ENCODE assay signal across 32 cellular contexts in genomic region chr12:3298603-3299002, GRCh38.
"Had no signal": no experiment of that assay in that cellular context is flagged by ENCODE, and none has a peak within 500 bp of the region (broad histone marks: within the 10 kb centered on the region; RNA-seq: fewer than 3 reads in every experiment).

No MANE protein-coding gene starts in this region.

- H3K36me3 ChIP-seq: adrenal gland, brain microvascular endothelial cell, breast epithelium had no signal

- H3K27me3 ChIP-seq: adrenal gland, body of pancreas, brain microvascular endothelial cell, breast epithelium had no signal

- H3K27ac ChIP-seq: adrenal gland, body of pancreas, brain microvascular endothelial cell, breast epithelium, VCaP had no signal

- DNase-seq: activated B cell treated with CpG ODN at 0.5 μM for 24 hours; activated CD4-positive, alpha-beta memory T cell treated with anti-CD3 and anti-CD28 coated beads for 36 hours; activated CD4-positive, alpha-beta T cell treated with anti-CD3 and anti-CD28 coated beads for 4 hours; activated CD4-positive, alpha-beta T cell treated with anti-CD3 and anti-CD28 coated beads, Interleukin-2, amount 10 ng/mL, durations not matched to agents 24 days and 14 days; activated CD4-positive, alpha-beta T cell treated with anti-CD3 and anti-CD28 coated beads, Interleukin-2, amount 50 U/mL, for 1 hour; activated CD4-positive, alpha-beta T cell treated with anti-CD3 and anti-CD28 coated beads, Interleukin-2, amount 50 U/mL, for 4 hours; activated CD4-positive, CD25-positive, alpha-beta regulatory T cell treated with anti-CD3 and anti-CD28 coated beads, Interleukin-2, amount 50 U/mL, for 72 hours; activated CD8-positive, alpha-beta memory T cell treated with anti-CD3 and anti-CD28 coated beads, Interleukin-2, amount 50 U/mL, for 4 hours; activated CD8-positive, alpha-beta T cell treated with anti-CD3 and anti-CD28 coated beads for 36 hours; activated effector memory CD4-positive, alpha-beta T cell treated with anti-CD3 and anti-CD28 coated beads, Interleukin-2, amount 50 U/mL, for 16 hours; activated gamma-delta T cell treated with Interleukin-2 at 50 U/mL for 16 hours; activated naive CD4-positive, alpha-beta T cell; activated naive CD4-positive, alpha-beta T cell treated with anti-CD3 and anti-CD28 coated beads for 36 hours; activated naive CD4-positive, alpha-beta T cell treated with anti-CD3 and anti-CD28 coated beads, Interleukin-2, amount 50 U/mL, for 16 hours; activated naive CD8-positive, alpha-beta T cell treated with anti-CD3 and anti-CD28 coated beads for 36 hours; activated T-cell treated with anti-CD3 and anti-CD28 coated beads for 4 hours; activated T-cell treated with anti-CD3 and anti-CD28 coated beads, Interleukin-2, amount 50 U/mL, for 1 hour; activated T-cell treated with anti-CD3 and anti-CD28 coated beads, Interleukin-2, amount 50 U/mL, for 4 hours; activated T-cell treated with anti-CD3 and anti-CD28 coated beads, Interleukin-2, amount 50 U/mL, for 72 hours; adrenal gland; amniotic stem cell; aorta; body of pancreas; brain microvascular endothelial cell; central memory CD4-positive, alpha-beta T cell; T-helper 2 cell; T-helper 9 cell had no signal

- H3K4me3 ChIP-seq: adrenal gland, body of pancreas, breast epithelium had no signal

- H3K9me3 ChIP-seq: adrenal gland, body of pancreas, breast epithelium had no signal

- FAIRE-seq: astrocyte, colon, TTC549 had no signal
